In the genomic region with DNA sequence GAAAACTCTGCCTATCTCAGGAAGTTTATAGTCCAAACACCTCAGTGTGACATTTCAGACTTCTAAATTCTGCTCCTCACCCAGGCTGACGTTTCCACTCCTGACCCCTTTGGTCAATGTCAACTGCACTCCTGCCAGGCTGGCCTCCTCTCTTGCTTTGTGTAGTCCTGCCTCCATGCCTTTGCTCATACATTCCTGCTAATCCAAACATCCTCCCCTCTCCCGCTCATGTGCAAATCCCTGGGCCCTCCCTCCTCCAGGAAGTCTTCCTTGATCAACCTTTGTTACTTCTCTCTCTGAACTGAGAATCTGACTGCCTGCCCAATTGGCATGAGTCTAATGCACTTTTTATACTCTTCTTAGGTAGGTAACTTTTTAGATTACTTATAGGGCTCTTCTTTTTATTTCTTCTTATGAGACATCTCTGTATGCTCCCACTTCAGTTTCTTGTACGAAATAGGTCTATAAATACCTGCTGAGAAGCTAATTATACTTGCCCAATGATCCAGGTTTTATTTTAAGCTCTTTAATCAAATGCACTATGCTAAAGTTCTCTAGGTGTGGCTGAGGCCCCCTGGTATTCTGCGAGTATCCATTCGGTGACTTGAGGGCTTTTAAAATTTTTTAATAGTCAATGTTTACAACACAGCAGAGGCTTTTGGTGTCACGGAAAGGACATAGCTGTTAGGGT, we compare ENCODE assay signal across 28 cellular contexts.
DNase-seq lines count a peak whose midpoint lies in the region; ATAC-seq, FAIRE-seq and TF ChIP-seq lines count a peak whose summit lies in the region.
"Had no signal": no experiment of that assay in that cellular context is flagged by ENCODE, and none has a peak within 500 bp of the region (broad histone marks: within the 10 kb centered on the region; RNA-seq: fewer than 3 reads in every experiment).

No MANE protein-coding gene starts in this region.

- TF ChIP-seq EP300 in HepG2 (IDR thresholded peaks at IDR 0.05; ENCODE audit: low read depth in 2 of 2, low read length in 2 of 2) = no peak
- TF ChIP-seq EP300 in HepG2 (CRISPR knock-in tag; IDR thresholded peaks at IDR 0.05; ENCODE audit: borderline replicate concordance) = no peak

- no peaks in the 10 kb centered on the region for H4K20me1 ChIP-seq in HepG2 (ENCODE audit: insufficient read depth, low read length)

- H3K27me3 ChIP-seq in right cardiac atrium (ENCODE audit: control insufficient read depth, insufficient read depth) (no peaks in the 10 kb centered on the region), HepG2 (ENCODE audit: control insufficient read depth in 1 of 2, insufficient read depth in 2 of 2, low read length in 2 of 2) (no peaks in the 10 kb centered on the region)
- H3K27me3 ChIP-seq: adrenal gland, brain microvascular endothelial cell, Peyer's patch had no signal

- no peaks in the 10 kb centered on the region for H3K36me3 ChIP-seq in HepG2 (replicated peaks in 1 of 2; ENCODE audit: control insufficient read depth in 1 of 2, insufficient read depth in 2 of 2, low read length in 2 of 2)
- H3K36me3 ChIP-seq: adrenal gland, brain microvascular endothelial cell, Peyer's patch, prostate gland had no signal

- H3K9ac ChIP-seq in HepG2 (ENCODE audit: insufficient read depth, low read depth, low read length) = no peak overlapping the region
- H3K9ac ChIP-seq: GM23248 had no signal

- H3K79me2 ChIP-seq in HepG2 (ENCODE audit: insufficient read depth, low read length) = no peaks in the 10 kb centered on the region

- CTCF ChIA-PET in HepG2 (lab: Yijun Ruan, JAX; ENCODE audit: low intra/inter-chr PET ratio, low total read pairs) = no interaction called here

- WGBS in right cardiac atrium = 76% methylated on average over 6 of the region's 6 CpGs
- WGBS in HepG2 (ENCODE audit: low lambda C conversion rate) = 60% methylated on average over 6 of the region's 6 CpGs

- FAIRE-seq in HepG2 (lab: Jason Lieb, UNC) = peak; percentile 39
- FAIRE-seq: D721Med had no signal

- no peak for TF ChIP-seq CTCF in choroid plexus epithelial cell (conservative IDR thresholded peaks at IDR 0.05; ENCODE audit: low read depth, low read length)
- TF ChIP-seq CTCF in HepG2 (CRISPR knock-in tag; IDR thresholded peaks at IDR 0.05) = no peak

- in situ Hi-C loops in HepG2 (cut with HindIII; ENCODE audit: extremely low pct_ligation_motif_present, low pct_unique_long_range_greater_than_20kb) = no loop called here

- BruUV-seq in HepG2 (replicated peaks; lab: Mats Ljungman, UMichigan) = no TSS peak

- H3K4me3 ChIP-seq in right cardiac atrium (ENCODE audit: low read length) (no peak overlapping the region), choroid plexus epithelial cell (ENCODE audit: low read depth, low read length) (no peak overlapping the region), HepG2 (replicated peaks in 1 of 3; ENCODE audit: insufficient read depth in 1 of 3, low read depth in 2 of 3, low read length in 3 of 3) (no peak overlapping the region)
- H3K4me3 ChIP-seq: adrenal gland, GM23248, lower lobe of right lung, Peyer's patch, prostate gland had no signal

- H3K27ac ChIP-seq in right cardiac atrium (ENCODE audit: low read length) (no peak overlapping the region), HepG2 (ENCODE audit: extremely low read length, insufficient read depth, low read length) (no peak overlapping the region)
- H3K27ac ChIP-seq: adrenal gland, brain microvascular endothelial cell, GM23248, lower lobe of right lung, Peyer's patch, prostate gland had no signal

- POLR2A ChIA-PET in HepG2 (lab: Yijun Ruan, JAX) = no interaction called here

- no peak overlapping the region for H2AFZ ChIP-seq in HepG2 (ENCODE audit: low read length)
- H2AFZ ChIP-seq: GM23248 had no signal

- TF ChIP-seq POLR2A in HepG2 (IDR thresholded peaks at IDR 0.05; ENCODE audit: insufficient read depth in 1 of 2, low read depth in 2 of 2, low read length in 2 of 2) = no peak

- intact Hi-C loops in left ventricle myocardium superior (cut with micrococcal nuclease) (no loop called here), right cardiac atrium (cut with DNase I) (no loop called here), HepG2 (cut with micrococcal nuclease; ENCODE audit: unreplicated experiment) (loop anchor here (5.0 kb wide), 1 partner anchor 121 kb away; no protein-coding TSS in a partner anchor)

- DNase-seq in left ventricle myocardium superior = no peak
- no peak for DNase-seq in right cardiac atrium
- DNase-seq in choroid plexus epithelial cell (ENCODE audit: low read depth) = peak; percentile 23
- peak; percentile 37 for DNase-seq in HepG2 (ENCODE audit: low spot score)
- no peak for DNase-seq in central memory CD4-positive, alpha-beta T cell
- DNase-seq in stimulated activated CD4-positive, alpha-beta T cell treated with anti-CD3 and anti-CD28 coated beads, Interleukin-2, amount 100 ng/mL, for 24 hours = no peak
- no peak for DNase-seq in NCI-H524 (lab: John Stamatoyannopoulos, UW)
- no peak for DNase-seq in medulla oblongata (ENCODE audit: extremely low spot score)
- DNase-seq: activated CD4-positive, alpha-beta T cell treated with anti-CD3 and anti-CD28 coated beads for 4 hours; activated CD8-positive, alpha-beta T cell treated with anti-CD3 and anti-CD28 coated beads, Interleukin-2, amount 10 ng/mL, durations not matched to agents 7 days and 5 days; activated naive CD4-positive, alpha-beta T cell treated with anti-CD3 and anti-CD28 coated beads, Interleukin-2, amount 10 ng/mL, durations not matched to agents 7 days and 5 days; adrenal gland; brain microvascular endothelial cell; CD4-positive, alpha-beta T cell; GM23248; islet precursor cell; KBM-7; lower lobe of right lung; naive thymus-derived CD8-positive, alpha-beta T cell; NCI-H1105 treated with DMSO at 0.1 percent for 48 hours; NCI-H187 treated with DMSO at 0.1 percent for 48 hours; NCI-H526 treated with DMSO at 0.1 percent for 48 hours; occipital lobe; Peyer's patch; SIG-M5 had no signal

- ATAC-seq in left ventricle myocardium superior (peak; percentile 74), right cardiac atrium (no peak), HepG2 (no peak)
- ATAC-seq: activated CD8-positive, alpha-beta T cell treated with anti-CD3 and anti-CD28 coated beads, Interleukin-2, amount 10 ng/mL, durations not matched to agents 7 days and 5 days; lower lobe of right lung; naive thymus-derived CD8-positive, alpha-beta T cell; stimulated activated memory B cell treated with anti-CD40 and anti-IgM and Interleukin-4, amounts not matched to agents 10 μg/mL and 1 μg/mL and 100 μg/mL, for 72 hours had no signal

- no peaks in the 10 kb centered on the region for H3K9me3 ChIP-seq in right cardiac atrium (ENCODE audit: control insufficient read depth, low read length)
- no peaks in the 10 kb centered on the region for H3K9me3 ChIP-seq in HepG2 (ENCODE audit: low read length)
- H3K9me3 ChIP-seq: adrenal gland, lower lobe of right lung, Peyer's patch, prostate gland had no signal

- no peaks in the 10 kb centered on the region for H3K4me1 ChIP-seq in right cardiac atrium (ENCODE audit: control insufficient read depth, insufficient read depth, low read length)
- peaks cover 61% of the 10 kb centered on the region for H3K4me1 ChIP-seq in HepG2 (ENCODE audit: insufficient read depth, low read length)
- H3K4me1 ChIP-seq: adrenal gland, prostate gland had no signal

- no peak for TF ChIP-seq RAD21 in HepG2 (CRISPR knock-in tag; IDR thresholded peaks at IDR 0.05)

- no peak overlapping the region for H3K4me2 ChIP-seq in HepG2 (ENCODE audit: low read depth, low read length)

TF ChIP-seq in HepG2, 621 proteins besides CTCF, POLR2A, EP300 and RAD21 (continues in another document):
- TF ChIP-seq MEIS2 (CRISPR knock-in tag; IDR thresholded peaks at IDR 0.05) = no peak
- no peak for TF ChIP-seq ZNF180 (CRISPR knock-in tag; IDR thresholded peaks at IDR 0.05; ENCODE audit: borderline replicate concordance, low read depth)
- no peak for TF ChIP-seq ZNF205 (CRISPR knock-in tag; IDR thresholded peaks at IDR 0.05)
- no peak for TF ChIP-seq POLR2AphosphoS5 (IDR thresholded peaks at IDR 0.05; ENCODE audit: low read depth, low read length)
- no peak for TF ChIP-seq ERF (CRISPR knock-in tag; IDR thresholded peaks at IDR 0.05)
- no peak for TF ChIP-seq ZNF615 (CRISPR knock-in tag; IDR thresholded peaks at IDR 0.05; ENCODE audit: borderline replicate concordance)
- 0 out of 2 replicates have a peak, but pooled peaks have one; percentile 14 for TF ChIP-seq POGZ (CRISPR knock-in tag; IDR thresholded peaks at IDR 0.05)
- TF ChIP-seq JUNB (CRISPR knock-in tag; IDR thresholded peaks at IDR 0.05; ENCODE audit: borderline replicate concordance) = no peak
- TF ChIP-seq TGIF2 (CRISPR knock-in tag; IDR thresholded peaks at IDR 0.05) = no peak
- no peak for TF ChIP-seq RCOR2 (CRISPR knock-in tag; IDR thresholded peaks at IDR 0.05)
- TF ChIP-seq, protein P1, sequence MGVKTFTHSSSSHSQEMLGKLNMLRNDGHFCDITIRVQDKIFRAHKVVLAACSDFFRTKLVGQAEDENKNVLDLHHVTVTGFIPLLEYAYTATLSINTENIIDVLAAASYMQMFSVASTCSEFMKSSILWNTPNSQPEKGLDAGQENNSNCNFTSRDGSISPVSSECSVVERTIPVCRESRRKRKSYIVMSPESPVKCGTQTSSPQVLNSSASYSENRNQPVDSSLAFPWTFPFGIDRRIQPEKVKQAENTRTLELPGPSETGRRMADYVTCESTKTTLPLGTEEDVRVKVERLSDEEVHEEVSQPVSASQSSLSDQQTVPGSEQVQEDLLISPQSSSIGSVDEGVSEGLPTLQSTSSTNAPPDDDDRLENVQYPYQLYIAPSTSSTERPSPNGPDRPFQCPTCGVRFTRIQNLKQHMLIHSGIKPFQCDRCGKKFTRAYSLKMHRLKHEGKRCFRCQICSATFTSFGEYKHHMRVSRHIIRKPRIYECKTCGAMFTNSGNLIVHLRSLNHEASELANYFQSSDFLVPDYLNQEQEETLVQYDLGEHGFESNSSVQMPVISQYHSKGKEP (CRISPR knock-in tag; IDR thresholded peaks at IDR 0.05) = no peak
- TF ChIP-seq ZNF484 (CRISPR knock-in tag; IDR thresholded peaks at IDR 0.05; ENCODE audit: borderline replicate concordance, low read depth) = no peak
- TF ChIP-seq FOSL2 (CRISPR knock-in tag; IDR thresholded peaks at IDR 0.05) = 0 out of 2 replicates have a peak, but pooled peaks have one; percentile 21
- no peak for TF ChIP-seq KDM2A (CRISPR knock-in tag; IDR thresholded peaks at IDR 0.05; ENCODE audit: borderline replicate concordance, low read depth)
- no peak for TF ChIP-seq PAWR (CRISPR knock-in tag; IDR thresholded peaks at IDR 0.05; ENCODE audit: borderline replicate concordance)
- 0 out of 2 replicates have a peak, but pooled peaks have one; percentile 14 for TF ChIP-seq ELF3 (CRISPR knock-in tag; IDR thresholded peaks at IDR 0.05)
- peak; percentile 76 for TF ChIP-seq PITX1 (CRISPR knock-in tag; IDR thresholded peaks at IDR 0.05)
- peak; percentile 93 for TF ChIP-seq ZMYM3 (CRISPR knock-in tag; IDR thresholded peaks at IDR 0.05)

Comparison
In these comparisons a context has a peak if more than half of its experiments do, and no peak if none do; other contexts are left out.
1. DNase-seq: peak in choroid plexus epithelial cell (single experiment) and HepG2 (single experiment); none in left ventricle myocardium superior (single experiment), right cardiac atrium (0 of 3), central memory CD4-positive, alpha-beta T cell (single experiment), stimulated activated CD4-positive, alpha-beta T cell treated with anti-CD3 and anti-CD28 coated beads, Interleukin-2, amount 100 ng/mL, for 24 hours (0 of 2), NCI-H524 (0 of 2) and medulla oblongata (single experiment).